Comparison of ENCODE assay signal across 37 cellular contexts in genomic region chr20:18835850-18836249, GRCh38. TPM values are rescaled to one million over a fixed set of nuclear protein-coding genes. Genes with fewer than 3 reads are reported as not detected.
"Had no signal": no experiment of that assay in that cellular context is flagged by ENCODE, and none has a peak within 500 bp of the region (broad histone marks: within the 10 kb centered on the region; RNA-seq: fewer than 3 reads in every experiment).

No MANE protein-coding gene starts in this region.

- H3K4me2 ChIP-seq: hepatocyte had no signal

- H3K27ac Mint-ChIP-seq: mesothelial cell of epicardium; naive B cell; natural killer cell treated with Interleukin-12 subunit alpha and Interleukin-12 subunit beta and Interleukin-15 and Interleukin-18, amount 100 ng/mL, for 72 hours; stimulated activated effector memory CD8-positive, alpha-beta T cell treated with anti-CD3 and anti-CD28 coated beads, Interleukin-12 subunit alpha, Interleukin-12 subunit beta, amount 100 ng/mL, for 72 hours had no signal

- H3K36me3 ChIP-seq: esophagus muscularis mucosa, gastroesophageal sphincter, heart left ventricle, neutrophil, pancreas, stomach, thyroid gland, vagina had no signal

- H3K27me3 ChIP-seq: esophagus muscularis mucosa, foreskin keratinocyte, gastroesophageal sphincter, hepatocyte, pancreas, stomach, thyroid gland, vagina had no signal

- H3K9me3 ChIP-seq: esophagus muscularis mucosa, gastroesophageal sphincter, heart left ventricle, mucosa of descending colon, neutrophil, pancreas, thyroid gland, vagina had no signal

- H3K36me3 Mint-ChIP-seq: mesothelial cell of epicardium; naive B cell; natural killer cell treated with Interleukin-12 subunit alpha and Interleukin-12 subunit beta and Interleukin-15 and Interleukin-18, amount 100 ng/mL, for 72 hours; stimulated activated effector memory CD8-positive, alpha-beta T cell treated with anti-CD3 and anti-CD28 coated beads, Interleukin-12 subunit alpha, Interleukin-12 subunit beta, amount 100 ng/mL, for 72 hours had no signal

- H3K4me3 ChIP-seq: esophagus muscularis mucosa, gastroesophageal sphincter, heart left ventricle, hepatocyte, lung, mucosa of descending colon, pancreas, stomach, thyroid gland, vagina had no signal

- H3K79me2 ChIP-seq: hepatocyte had no signal

- H2AFZ ChIP-seq: hepatocyte had no signal

- H3K4me1 ChIP-seq: foreskin keratinocyte, heart left ventricle, thyroid gland, vagina had no signal

- H3K4me1 Mint-ChIP-seq: naive B cell; stimulated activated effector memory CD8-positive, alpha-beta T cell treated with anti-CD3 and anti-CD28 coated beads, Interleukin-12 subunit alpha, Interleukin-12 subunit beta, amount 100 ng/mL, for 72 hours had no signal

- H3K27ac ChIP-seq: esophagus muscularis mucosa, foreskin keratinocyte, gastroesophageal sphincter, heart left ventricle, hepatocyte, neutrophil, pancreas, stomach, thyroid gland, vagina had no signal

- DNase-seq: dermis blood vessel endothelial cell; effector memory CD4-positive, alpha-beta T cell; foreskin keratinocyte; heart left ventricle; kidney; mesenchymal stem cell; mucosa of descending colon; naive B cell; pancreas; stimulated activated CD4-positive, alpha-beta T cell treated with anti-CD3 and anti-CD28 coated beads, Interleukin-2, amount 100 ng/mL, for 24 hours; stimulated activated CD4-positive, alpha-beta T cell treated with anti-CD3 and anti-CD28 coated beads, Interleukin-4, amount 100 ng/mL, for 24 hours; stimulated activated naive CD4-positive, alpha-beta T cell treated with Interleukin-2 at 50 U/mL for 16 hours; stomach; thyroid gland had no signal

- H3K4me3 Mint-ChIP-seq: mesothelial cell of epicardium; naive B cell; natural killer cell treated with Interleukin-12 subunit alpha and Interleukin-12 subunit beta and Interleukin-15 and Interleukin-18, amount 100 ng/mL, for 72 hours; neural crest cell; stimulated activated effector memory CD8-positive, alpha-beta T cell treated with anti-CD3 and anti-CD28 coated beads, Interleukin-12 subunit alpha, Interleukin-12 subunit beta, amount 100 ng/mL, for 72 hours had no signal

- H3K9me3 Mint-ChIP-seq: natural killer cell treated with Interleukin-12 subunit alpha and Interleukin-12 subunit beta and Interleukin-15 and Interleukin-18, amount 100 ng/mL, for 72 hours; neural crest cell; stimulated activated effector memory CD8-positive, alpha-beta T cell treated with anti-CD3 and anti-CD28 coated beads, Interleukin-12 subunit alpha, Interleukin-12 subunit beta, amount 100 ng/mL, for 72 hours had no signal

RNA-seq across cellular contexts. Expression of gene SCP2D1, which starts 22.3 kb away (rescaled TPM):
- total RNA-seq: dermis blood vessel endothelial cell; endothelial cell of umbilical vein; epithelial cell of proximal tubule; esophagus muscularis mucosa; fibroblast of lung; foreskin keratinocyte; gastroesophageal sphincter; heart left ventricle; hepatocyte; kidney; left lobe of liver; liver; lung; mesothelial cell of epicardium; mucosa of descending colon; natural killer cell treated with Interleukin-12 subunit alpha and Interleukin-12 subunit beta and Interleukin-15 and Interleukin-18, amount 100 ng/mL, for 72 hours; neural crest cell; omental fat pad; pancreas; posterior vena cava; pulmonary artery endothelial cell; sciatic nerve; skeletal muscle tissue; stomach; subcutaneous adipose tissue; temporal lobe; thyroid gland; ureter; vagina had no signal
- polyA plus RNA-seq: endothelial cell of umbilical vein, fibroblast of lung, foreskin keratinocyte, heart left ventricle, hepatocyte, liver, lung, pancreas, stomach had no signal
